8 cellular contexts compared by ENCODE assay signal in genomic region chr6:37354526-37355384, GRCh38. TPM values are rescaled to one million over a fixed set of nuclear protein-coding genes. Genes with fewer than 3 reads are reported as not detected.
A peak's percentile ranks its signal among the peaks of the same experiment; 100 is the strongest.
DNase-seq lines count a peak whose midpoint lies in the region; ATAC-seq and TF ChIP-seq lines count a peak whose summit lies in the region.

No MANE protein-coding gene starts in this region.

- H3K36me3 Mint-ChIP-seq in HFFc6 (ENCODE audit: low read depth) (no peaks in the 10 kb centered on the region), endothelial cell (ENCODE audit: low read depth, unreplicated experiment) (peaks cover 4% of the 10 kb centered on the region)

- 6% methylated on average over 44 of the region's 44 CpGs for WGBS in thymus

- H3K9me3 ChIP-seq in thymus (ENCODE audit: control insufficient read depth) = no peaks in the 10 kb centered on the region

- H3K9me3 Mint-ChIP-seq in HFFc6 (no peaks in the 10 kb centered on the region), endothelial cell (ENCODE audit: unreplicated experiment) (no peaks in the 10 kb centered on the region)

- H3K4me1 Mint-ChIP-seq in HFFc6 (ENCODE audit: low read depth) (peaks cover 38% of the 10 kb centered on the region), endothelial cell (ENCODE audit: unreplicated experiment) (peaks cover 30% of the 10 kb centered on the region)

- peaks cover 4% of the 10 kb centered on the region for H3K4me1 ChIP-seq in thymus (ENCODE audit: control insufficient read depth, insufficient read depth, low read length)

- peak overlapping the region; percentile 94 for H3K4me3 ChIP-seq in thymus (ENCODE audit: low read length)

- no peaks in the 10 kb centered on the region for H3K27me3 Mint-ChIP-seq in HFFc6 (ENCODE audit: insufficient read depth)
- H3K27me3 Mint-ChIP-seq in endothelial cell (ENCODE audit: unreplicated experiment) = peaks cover 3% of the 10 kb centered on the region

- H3K4me3 Mint-ChIP-seq in HFFc6 (peak overlapping the region; percentile 89), endothelial cell (ENCODE audit: unreplicated experiment) (peak overlapping the region; percentile 97)

- H3K36me3 ChIP-seq in thymus (ENCODE audit: control insufficient read depth, insufficient read depth) = no peaks in the 10 kb centered on the region

- H3K27ac Mint-ChIP-seq in HFFc6 = peak overlapping the region; percentile 79
- peak overlapping the region; percentile 1 for H3K27ac Mint-ChIP-seq in endothelial cell (ENCODE audit: unreplicated experiment)

- DNase-seq in HFFc6 = no peak
- peak; percentile 33 for DNase-seq in endothelial cell (ENCODE audit: low spot score)
- DNase-seq in mucosa of gallbladder (ENCODE audit: low spot score) = peak; percentile 16
- DNase-seq in NCI-H226 = no peak

- ATAC-seq in HG02852 (IDR thresholded peaks at IDR 0.05; ENCODE audit: unreplicated experiment) = no peak

- H3K27me3 ChIP-seq in thymus (ENCODE audit: control insufficient read depth, insufficient read depth) = no peaks in the 10 kb centered on the region

- H3K27ac ChIP-seq in C4-2B (peak overlapping the region; percentile 62), VCaP (peak overlapping the region; percentile 70), thymus (ENCODE audit: low read depth) (no peak overlapping the region)

- TF ChIP-seq CTCF in C4-2B (conservative IDR thresholded peaks at IDR 0.05) = no peak
- no peak for TF ChIP-seq CTCF in HFFc6 (IDR thresholded peaks at IDR 0.05)
- TF ChIP-seq CTCF in VCaP (conservative IDR thresholded peaks at IDR 0.05) = no peak
- TF ChIP-seq CTCF in endothelial cell (IDR thresholded peaks at IDR 0.05; ENCODE audit: unreplicated experiment) = no peak

RNA-seq across cellular contexts. Expression of gene RNF8, which starts 1.0 kb away (rescaled TPM):
- total RNA-seq in HFFc6 (2021; fragmentation: NEBNext Ultra II Directional; extraction: Animal tissue kit (Norgen Biotek cat#: 25700)) = 10 to 100 TPM; 14.1 to 18.5 (median 17.5) TPM
- total RNA-seq in endothelial cell (ENCODE audit: unreplicated experiment) (21.8 TPM), mucosa of gallbladder (17.7 TPM)
- polyA plus RNA-seq in thymus = 12.5 TPM

Comparison
In these comparisons a context has a peak if more than half of its experiments do, and no peak if none do; other contexts are left out.
1. DNase-seq: peak in endothelial cell (single experiment) and mucosa of gallbladder (single experiment); none in HFFc6 (single experiment) and NCI-H226 (single experiment).